8 cellular contexts compared by ENCODE assay signal in the genomic region with DNA sequence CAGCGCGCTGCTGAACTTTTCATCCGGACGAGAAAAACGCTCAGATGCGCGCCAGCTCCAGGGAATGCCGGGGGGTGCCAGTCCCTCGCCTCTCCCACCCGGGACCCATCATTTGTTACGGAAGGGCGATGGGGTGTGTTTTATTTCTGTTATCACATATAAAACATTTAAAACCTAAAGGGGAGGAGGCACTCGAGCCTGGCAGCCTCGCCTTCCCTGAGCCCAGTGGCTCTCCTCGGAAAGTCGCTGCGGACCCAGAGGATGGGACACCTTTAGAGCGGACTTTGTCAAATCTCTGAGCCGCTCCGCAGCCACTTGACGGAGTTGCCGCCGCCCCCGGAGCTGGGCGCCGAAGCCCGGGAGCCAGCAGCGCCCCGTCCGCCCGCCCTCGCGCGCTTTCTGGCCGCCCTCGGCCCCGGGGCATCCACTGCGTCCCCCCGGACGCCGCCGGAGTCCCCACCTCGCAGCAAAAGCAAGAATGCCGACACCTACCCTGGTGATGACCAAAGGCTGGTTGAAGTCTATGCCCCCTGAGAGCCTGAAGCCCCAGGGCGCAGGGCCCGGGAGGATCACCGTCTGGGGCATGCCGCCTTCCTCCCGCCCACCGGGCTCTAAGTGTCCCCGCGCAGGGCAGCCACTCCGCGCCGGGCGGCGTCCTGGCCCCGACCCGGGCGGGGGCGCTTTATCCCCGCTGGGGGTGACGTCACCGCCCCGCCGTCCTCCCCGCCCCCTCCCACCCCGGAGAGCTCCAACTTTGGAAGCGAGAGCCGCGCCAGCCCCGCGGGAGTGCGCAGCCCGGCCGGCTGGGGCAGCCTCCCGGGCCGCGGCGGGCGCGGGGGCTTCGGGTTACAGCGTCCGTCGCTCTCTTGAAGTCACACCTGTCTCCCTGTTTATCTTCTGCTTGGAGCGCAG.
DNase-seq lines count a peak whose midpoint lies in the region; ATAC-seq and TF ChIP-seq lines count a peak whose summit lies in the region.

TSS of gene PDLIM3 (minus strand) at position 658 of the 912 bp plus-strand sequence. CDS start at position 585, 73 bp downstream.

- TF ChIP-seq CTCF in brain microvascular endothelial cell (IDR thresholded peaks at IDR 0.05; ENCODE audit: low read depth, low read length, missing control alignments), result no peak

- H3K27me3 ChIP-seq in brain microvascular endothelial cell (replicated peaks), result peaks cover 2% of the 10 kb centered on the region

- H3K27ac ChIP-seq in brain microvascular endothelial cell, result peak within 1 kb of the TSS; percentile 33

- H3K4me3 ChIP-seq in brain microvascular endothelial cell (ENCODE audit: low read depth, low read length) (peak within 1 kb of the TSS; percentile 75), skeletal muscle cell (ENCODE audit: low read depth, low read length) (peak within 1 kb of the TSS; percentile 69)

- in situ Hi-C loops in brain microvascular endothelial cell (cut with HindIII; ENCODE audit: low pct_ligation_motif_present, low sequenced_read_pairs), result no loop called here

- no peaks in the 10 kb centered on the region for H3K36me3 ChIP-seq in brain microvascular endothelial cell (replicated peaks)

- DNase-seq in activated gamma-delta T cell (lab: John Stamatoyannopoulos, UW) (peak; percentile 1), activated gamma-delta T cell treated with Interleukin-2 at 50 U/mL for 16 hours (no peak), NCI-H2107 (lab: John Stamatoyannopoulos, UW) (peak; percentile 35), brain microvascular endothelial cell (peak; percentile 19), iPS-NIHi11 (ENCODE audit: low spot score) (peak; percentile 88), skeletal muscle cell (ENCODE audit: low read depth) (no peak)

- no peak for ATAC-seq in GM19035 (IDR thresholded peaks at IDR 0.05; ENCODE audit: unreplicated experiment)
- no peak for ATAC-seq in GM18520 (IDR thresholded peaks at IDR 0.05; ENCODE audit: unreplicated experiment)

Comparison
In these comparisons a context has a peak if more than half of its experiments do, and no peak if none do; other contexts are left out.
1. DNase-seq: peak in activated gamma-delta T cell (single experiment), NCI-H2107 (single experiment), brain microvascular endothelial cell (single experiment) and iPS-NIHi11 (single experiment); none in activated gamma-delta T cell treated with Interleukin-2 at 50 U/mL for 16 hours (single experiment) and skeletal muscle cell (single experiment).